1 cellular context compared by ENCODE assay signal in genomic region chr3:129160891-129161859, GRCh38.
A peak's percentile ranks its signal among the peaks of the same experiment; 100 is the strongest.
TF ChIP-seq lines count a peak whose summit lies in the region.

Gene ISY1, minus strand, starts transcription at chr3:129161063. Its CDS starts 88 bp downstream, at chr3:129160975.

TF ChIP-seq in WTC11, 78 proteins besides CTCF, POLR2A, EP300 and RAD21 (continued from another document):
- TF ChIP-seq ZNF532 (CRISPR knock-in tag; IDR thresholded peaks at IDR 0.05; ENCODE audit: borderline replicate concordance): no peak
- no peak for TF ChIP-seq PREB (CRISPR knock-in tag; IDR thresholded peaks at IDR 0.05; ENCODE audit: borderline replicate concordance)
- no peak for TF ChIP-seq ATF3 (CRISPR knock-in tag; conservative IDR thresholded peaks at IDR 0.05)
- TF ChIP-seq NR2C2 (CRISPR knock-in tag; IDR thresholded peaks at IDR 0.05): no peak
- TF ChIP-seq GTF2I (CRISPR knock-in tag; conservative IDR thresholded peaks at IDR 0.05): no peak
- TF ChIP-seq FOXP4 (CRISPR knock-in tag; IDR thresholded peaks at IDR 0.05): no peak
- TF ChIP-seq HMGXB4 (CRISPR knock-in tag; IDR thresholded peaks at IDR 0.05): 0 out of 2 replicates have a peak, but pooled peaks have one; percentile 27
- TF ChIP-seq MLX (CRISPR knock-in tag; IDR thresholded peaks at IDR 0.05): no peak
- TF ChIP-seq FOXK1 (CRISPR knock-in tag; IDR thresholded peaks at IDR 0.05): peak; percentile 91
- no peak for TF ChIP-seq CBFB (CRISPR knock-in tag; IDR thresholded peaks at IDR 0.05; ENCODE audit: low read depth)
- TF ChIP-seq CREM (CRISPR knock-in tag; IDR thresholded peaks at IDR 0.05): peak; percentile 94
